ENCODE assay signal across 8 cellular contexts in the genomic region with DNA sequence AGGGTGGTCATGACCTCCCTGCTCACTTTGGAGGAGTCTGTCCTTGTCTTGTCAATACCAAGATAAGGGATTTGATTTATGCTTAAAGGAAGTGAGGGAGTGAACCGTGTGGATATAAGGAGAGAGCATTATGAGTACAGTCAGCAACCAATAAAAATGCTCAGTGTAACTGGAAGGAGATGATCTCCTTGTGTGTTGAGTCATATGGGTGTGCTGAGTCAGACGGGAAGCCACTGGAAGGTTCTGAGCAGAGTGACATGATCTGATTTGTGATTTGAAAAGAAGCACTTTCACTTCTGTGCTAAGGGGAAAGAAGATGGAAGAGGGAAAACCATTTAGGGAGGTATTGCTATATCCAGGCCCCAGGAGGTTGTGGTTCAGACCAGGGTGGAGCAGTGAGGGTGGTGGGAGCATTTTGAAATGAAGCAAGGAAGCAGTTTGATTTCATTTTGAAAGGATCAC. TPM values are rescaled to one million over a fixed set of nuclear protein-coding genes. Genes with fewer than 3 reads are reported as not detected.
DNase-seq lines count a peak whose midpoint lies in the region; ATAC-seq and TF ChIP-seq lines count a peak whose summit lies in the region.

No MANE protein-coding gene starts in this region.

- POLR2A ChIA-PET in WTC11 (lab: Charles Lee) = no interaction called here

- CTCF ChIA-PET in WTC11 (lab: Charles Lee) = interaction anchor here (1.6 kb wide), 1 partner anchor 19 kb away, joined by 6 read pairs; the partner anchor contains the start of gene C1orf52

- no peaks in the 10 kb centered on the region for H3K9me3 Mint-ChIP-seq in WTC11

- DNase-seq in DMS53 (lab: John Stamatoyannopoulos, UW) (peak; percentile 65), WTC11 (ENCODE audit: low spot score) (no peak), erythroblast (lab: John Stamatoyannopoulos, UW) (peak; percentile 66 to 85), putamen (ENCODE audit: low spot score) (peak; percentile 64), posterior vena cava (ENCODE audit: low spot score) (no peak), cortex of kidney (lab: John Stamatoyannopoulos, UW) (no peak), Right ventricle myocardium superior (no peak)

- TF ChIP-seq CTCF in WTC11 (IDR thresholded peaks at IDR 0.05) = no peak

- ATAC-seq in HG03095 (IDR thresholded peaks at IDR 0.05; ENCODE audit: unreplicated experiment) (peak; percentile 19), WTC11 (no peak), Right ventricle myocardium superior (ENCODE audit: poor library complexity) (no peak)

- no peak for TF ChIP-seq POLR2A in erythroblast (IDR thresholded peaks at IDR 0.05; ENCODE audit: low read length)

- H3K27ac Mint-ChIP-seq in WTC11 = 0 out of 2 replicates have a peak overlapping the region, but pooled peaks have one; percentile 14

- no peaks in the 10 kb centered on the region for H3K27me3 Mint-ChIP-seq in WTC11 (ENCODE audit: low read depth)

- H3K4me3 Mint-ChIP-seq in WTC11 = no peak overlapping the region

- H3K4me1 Mint-ChIP-seq in WTC11 = peaks cover 46% of the 10 kb centered on the region

- intact Hi-C loops in posterior vena cava (cut with DNase I) (no loop called here), Right ventricle myocardium superior (cut with DNase I) (no loop called here)

- no peaks in the 10 kb centered on the region for H3K36me3 Mint-ChIP-seq in WTC11

TF ChIP-seq in WTC11, 78 proteins besides CTCF, POLR2A, EP300 and RAD21:
- TF ChIP-seq, protein P1, sequence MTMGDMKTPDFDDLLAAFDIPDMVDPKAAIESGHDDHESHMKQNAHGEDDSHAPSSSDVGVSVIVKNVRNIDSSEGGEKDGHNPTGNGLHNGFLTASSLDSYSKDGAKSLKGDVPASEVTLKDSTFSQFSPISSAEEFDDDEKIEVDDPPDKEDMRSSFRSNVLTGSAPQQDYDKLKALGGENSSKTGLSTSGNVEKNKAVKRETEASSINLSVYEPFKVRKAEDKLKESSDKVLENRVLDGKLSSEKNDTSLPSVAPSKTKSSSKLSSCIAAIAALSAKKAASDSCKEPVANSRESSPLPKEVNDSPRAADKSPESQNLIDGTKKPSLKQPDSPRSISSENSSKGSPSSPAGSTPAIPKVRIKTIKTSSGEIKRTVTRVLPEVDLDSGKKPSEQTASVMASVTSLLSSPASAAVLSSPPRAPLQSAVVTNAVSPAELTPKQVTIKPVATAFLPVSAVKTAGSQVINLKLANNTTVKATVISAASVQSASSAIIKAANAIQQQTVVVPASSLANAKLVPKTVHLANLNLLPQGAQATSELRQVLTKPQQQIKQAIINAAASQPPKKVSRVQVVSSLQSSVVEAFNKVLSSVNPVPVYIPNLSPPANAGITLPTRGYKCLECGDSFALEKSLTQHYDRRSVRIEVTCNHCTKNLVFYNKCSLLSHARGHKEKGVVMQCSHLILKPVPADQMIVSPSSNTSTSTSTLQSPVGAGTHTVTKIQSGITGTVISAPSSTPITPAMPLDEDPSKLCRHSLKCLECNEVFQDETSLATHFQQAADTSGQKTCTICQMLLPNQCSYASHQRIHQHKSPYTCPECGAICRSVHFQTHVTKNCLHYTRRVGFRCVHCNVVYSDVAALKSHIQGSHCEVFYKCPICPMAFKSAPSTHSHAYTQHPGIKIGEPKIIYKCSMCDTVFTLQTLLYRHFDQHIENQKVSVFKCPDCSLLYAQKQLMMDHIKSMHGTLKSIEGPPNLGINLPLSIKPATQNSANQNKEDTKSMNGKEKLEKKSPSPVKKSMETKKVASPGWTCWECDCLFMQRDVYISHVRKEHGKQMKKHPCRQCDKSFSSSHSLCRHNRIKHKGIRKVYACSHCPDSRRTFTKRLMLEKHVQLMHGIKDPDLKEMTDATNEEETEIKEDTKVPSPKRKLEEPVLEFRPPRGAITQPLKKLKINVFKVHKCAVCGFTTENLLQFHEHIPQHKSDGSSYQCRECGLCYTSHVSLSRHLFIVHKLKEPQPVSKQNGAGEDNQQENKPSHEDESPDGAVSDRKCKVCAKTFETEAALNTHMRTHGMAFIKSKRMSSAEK (CRISPR knock-in tag; IDR thresholded peaks at IDR 0.05; ENCODE audit: borderline replicate concordance) = no peak
- TF ChIP-seq ATF3 (CRISPR knock-in tag; conservative IDR thresholded peaks at IDR 0.05) = no peak
- TF ChIP-seq CDX4 (CRISPR knock-in tag; IDR thresholded peaks at IDR 0.05; ENCODE audit: borderline replicate concordance) = no peak
- TF ChIP-seq ETV6 (CRISPR knock-in tag; IDR thresholded peaks at IDR 0.05) = no peak
- no peak for TF ChIP-seq FOXK1 (CRISPR knock-in tag; IDR thresholded peaks at IDR 0.05)
- no peak for TF ChIP-seq SMAD4 (CRISPR knock-in tag; IDR thresholded peaks at IDR 0.05)
- TF ChIP-seq TP53 (CRISPR knock-in tag; IDR thresholded peaks at IDR 0.05) = no peak
- no peak for TF ChIP-seq CREM (CRISPR knock-in tag; IDR thresholded peaks at IDR 0.05)
- TF ChIP-seq ZNF396 (CRISPR knock-in tag; IDR thresholded peaks at IDR 0.05; ENCODE audit: borderline replicate concordance) = no peak
- no peak for TF ChIP-seq NR2C2 (CRISPR knock-in tag; IDR thresholded peaks at IDR 0.05)
- TF ChIP-seq, protein P2, sequence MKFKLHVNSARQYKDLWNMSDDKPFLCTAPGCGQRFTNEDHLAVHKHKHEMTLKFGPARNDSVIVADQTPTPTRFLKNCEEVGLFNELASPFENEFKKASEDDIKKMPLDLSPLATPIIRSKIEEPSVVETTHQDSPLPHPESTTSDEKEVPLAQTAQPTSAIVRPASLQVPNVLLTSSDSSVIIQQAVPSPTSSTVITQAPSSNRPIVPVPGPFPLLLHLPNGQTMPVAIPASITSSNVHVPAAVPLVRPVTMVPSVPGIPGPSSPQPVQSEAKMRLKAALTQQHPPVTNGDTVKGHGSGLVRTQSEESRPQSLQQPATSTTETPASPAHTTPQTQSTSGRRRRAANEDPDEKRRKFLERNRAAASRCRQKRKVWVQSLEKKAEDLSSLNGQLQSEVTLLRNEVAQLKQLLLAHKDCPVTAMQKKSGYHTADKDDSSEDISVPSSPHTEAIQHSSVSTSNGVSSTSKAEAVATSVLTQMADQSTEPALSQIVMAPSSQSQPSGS (CRISPR knock-in tag; IDR thresholded peaks at IDR 0.05; ENCODE audit: borderline replicate concordance, low read depth) = no peak
- TF ChIP-seq GTF2I (CRISPR knock-in tag; conservative IDR thresholded peaks at IDR 0.05) = no peak
- TF ChIP-seq TEAD1 (CRISPR knock-in tag; IDR thresholded peaks at IDR 0.05) = no peak
- no peak for TF ChIP-seq ZNF425 (CRISPR knock-in tag; conservative IDR thresholded peaks at IDR 0.05)

RNA-seq across cellular contexts. Expression of gene BCL10, which starts 2.5 kb away (rescaled TPM):
- total RNA-seq in WTC11 (2021) (21.3 to 24.2 TPM (median 21.4 TPM) in 3 replicates), posterior vena cava (10 to 100 TPM; 17.0 to 22.1 TPM), Right ventricle myocardium superior (7.9 TPM)

RNA-seq across cellular contexts. Expression of gene C1orf52, which starts 19.4 kb away (rescaled TPM):
- total RNA-seq in WTC11 (2021) = 35.8 to 44.5 TPM (median 40.2 TPM) in 3 replicates
- 10 to 100 TPM; 17.5 to 22.9 TPM for total RNA-seq in posterior vena cava
- total RNA-seq in Right ventricle myocardium superior = 17.8 TPM

Comparison
In these comparisons a context has a peak if more than half of its experiments do, and no peak if none do; other contexts are left out.
1. DNase-seq: peak in DMS53 (single experiment), erythroblast (2 of 2) and putamen (single experiment); none in WTC11 (single experiment), posterior vena cava (single experiment), cortex of kidney (single experiment) and Right ventricle myocardium superior (single experiment).